9 cellular contexts compared by ENCODE assay signal in the genomic region with DNA sequence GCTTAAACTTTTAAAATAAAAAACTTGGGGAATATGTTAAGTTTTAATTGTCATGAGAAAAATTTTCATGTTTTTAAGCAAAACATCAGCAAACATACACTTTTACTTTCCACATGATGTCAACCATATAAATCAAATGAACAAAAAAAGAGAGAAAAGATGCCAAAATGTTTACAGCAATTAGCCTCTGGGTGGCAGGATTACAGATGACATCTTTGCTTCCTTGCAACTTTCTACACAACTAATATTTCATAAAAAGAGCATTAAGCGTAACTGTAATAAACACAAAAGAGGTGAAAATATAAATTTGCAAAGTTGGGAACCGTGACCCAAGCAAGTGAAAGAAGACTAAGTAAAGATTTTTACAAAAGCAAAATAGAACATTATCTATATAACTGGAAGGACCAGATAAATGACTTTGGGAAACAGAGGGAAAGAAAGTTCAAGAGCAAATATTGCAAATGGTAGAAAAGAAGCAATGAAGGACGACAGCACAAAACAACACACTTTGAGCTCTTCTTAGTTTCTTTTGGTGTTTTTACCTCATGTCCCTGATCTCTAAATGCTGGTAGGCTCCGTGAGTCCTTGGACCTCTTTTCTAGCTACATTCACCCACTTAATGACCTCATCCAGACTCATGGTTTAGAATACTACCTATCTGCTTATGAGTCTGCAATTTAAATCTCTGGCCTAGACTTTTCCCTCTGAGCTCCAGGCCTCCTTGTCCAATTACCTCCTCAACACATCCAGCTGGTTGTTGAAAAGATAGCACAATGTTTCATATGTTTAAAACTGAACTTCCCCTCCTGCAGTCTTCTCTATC. TPM values are rescaled to one million over a fixed set of nuclear protein-coding genes. Genes with fewer than 3 reads are reported as not detected.
A peak's percentile ranks its signal among the peaks of the same experiment; 100 is the strongest.
DNase-seq lines count a peak whose midpoint lies in the region; ATAC-seq and TF ChIP-seq lines count a peak whose summit lies in the region.
"Had no signal": no experiment of that assay in that cellular context is flagged by ENCODE, and none has a peak within 500 bp of the region (broad histone marks: within the 10 kb centered on the region; RNA-seq: fewer than 3 reads in every experiment).

No MANE protein-coding gene starts in this region.

- no peaks in the 10 kb centered on the region for H3K27me3 Mint-ChIP-seq in T-helper 17 cell

- H3K9me3 ChIP-seq in A673 (ENCODE audit: low read depth, low read length, poor library complexity, severe bottlenecking) = no peaks in the 10 kb centered on the region
- no peaks in the 10 kb centered on the region for H3K9me3 ChIP-seq in T-helper 17 cell (ENCODE audit: control insufficient read depth, low read length, poor library complexity, severe bottlenecking)

- H3K4me1 Mint-ChIP-seq in T-helper 17 cell = peaks cover 23% of the 10 kb centered on the region

- H3K27me3 ChIP-seq in A673 (replicated peaks; ENCODE audit: insufficient read depth, low read depth, low read length, poor library complexity) = no peaks in the 10 kb centered on the region

- BruUV-seq in A673 (replicated peaks; lab: Mats Ljungman, UMichigan) = no TSS peak

- intact Hi-C loops in A673 (cut with micrococcal nuclease; ENCODE audit: unreplicated experiment) = no loop called here

- DNase-seq in A673 (ENCODE audit: low spot score) (peak; percentile 43), GM12865 (ENCODE audit: low read depth) (peak; percentile 9), T-helper 17 cell (no peak), iris pigment epithelial cell (ENCODE audit: low read depth) (peak; percentile 32), OCI-M2 (lab: John Stamatoyannopoulos, UW; ENCODE audit: unreplicated experiment) (no peak), SIG-M5 (lab: John Stamatoyannopoulos, UW) (no peak), NCI-H748 treated with DMSO at 0.1 percent for 48 hours (lab: John Stamatoyannopoulos, UW) (no peak)
- DNase-seq: left colon had no signal

- no peak for ATAC-seq in T-helper 17 cell
- no peak for ATAC-seq in HG03354 (IDR thresholded peaks at IDR 0.05; ENCODE audit: poor library complexity, severe bottlenecking, unreplicated experiment)
- ATAC-seq: left colon had no signal

- POLR2A ChIA-PET in A673 (lab: Charles Lee; ENCODE audit: low non-redundant PET) = no interaction called here

- no peaks in the 10 kb centered on the region for H3K4me1 ChIP-seq in A673 (ENCODE audit: insufficient read depth, low read length, poor library complexity, severe bottlenecking)

- H3K36me3 ChIP-seq in A673 (ENCODE audit: insufficient read depth, low read length, poor library complexity, severe bottlenecking) = peaks cover 54% of the 10 kb centered on the region

- peaks cover 12% of the 10 kb centered on the region for H3K36me3 Mint-ChIP-seq in T-helper 17 cell (ENCODE audit: low read depth)

- CTCF ChIA-PET in A673 (lab: Charles Lee) = no interaction called here

- H3K27ac ChIP-seq in A673 (ENCODE audit: low read depth, low read length, poor library complexity, severe bottlenecking) = no peak overlapping the region

- TF ChIP-seq CTCF in A673 (conservative IDR thresholded peaks at IDR 0.05; ENCODE audit: low read depth, low read length) (peak; percentile 60), GM12865 (IDR thresholded peaks at IDR 0.05; ENCODE audit: insufficient read depth, low read depth, low read length, missing control alignments) (peak; percentile 6)

- H3K27ac Mint-ChIP-seq in T-helper 17 cell = peak overlapping the region; percentile 34

- H3K4me3 ChIP-seq in A673 (ENCODE audit: low read depth, low read length, poor library complexity, severe bottlenecking) (no peak overlapping the region), GM12865 (ENCODE audit: low read depth, low read length) (no peak overlapping the region)

- peak overlapping the region; percentile 7 for H3K4me3 Mint-ChIP-seq in T-helper 17 cell

RNA-seq across cellular contexts. Expression of a gene that starts 9.4 kb away (rescaled TPM):
- total RNA-seq in A673 (2021) = 66.0 and 74.5 TPM in 2 replicates
- total RNA-seq in T-helper 17 cell = 10 to 100 TPM; 48.0 to 51.6 TPM

RNA-seq across cellular contexts. Expression of a gene that starts 33.9 kb away (rescaled TPM):
- total RNA-seq in A673 (2021) = 65.8 and 83.8 TPM in 2 replicates
- total RNA-seq in T-helper 17 cell = 10 to 100 TPM in 1 of 2 donors, 1 to 10 TPM in 1; 5.3 to 16.0 TPM

Comparison
In these comparisons a context has a peak if more than half of its experiments do, and no peak if none do; other contexts are left out.
1. DNase-seq: peak in A673 (single experiment), GM12865 (single experiment) and iris pigment epithelial cell (single experiment); none in T-helper 17 cell (0 of 3), OCI-M2 (single experiment), SIG-M5 (single experiment) and NCI-H748 treated with DMSO at 0.1 percent for 48 hours (single experiment).